In the genomic region with DNA sequence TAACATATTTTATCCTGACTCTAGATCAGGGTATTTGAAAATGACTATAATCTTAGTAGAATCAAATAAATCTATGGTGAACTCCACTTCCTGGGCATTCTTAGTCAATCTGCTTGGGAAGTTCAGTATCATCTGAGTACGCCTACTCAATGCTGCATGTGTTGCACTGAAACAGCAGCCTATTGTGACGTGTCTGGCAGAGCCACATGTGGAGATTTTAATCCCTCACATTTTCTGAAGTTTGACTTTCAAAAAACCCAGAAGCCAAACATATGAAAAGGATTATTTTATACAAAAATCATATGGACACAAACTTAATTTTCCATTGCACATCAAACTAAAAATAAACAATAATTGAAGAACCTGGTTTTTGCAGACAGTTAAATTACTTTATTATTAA, we compare ENCODE assay signal across 16 cellular contexts.
A peak's percentile ranks its signal among the peaks of the same experiment; 100 is the strongest.
DNase-seq lines count a peak whose midpoint lies in the region; ATAC-seq and TF ChIP-seq lines count a peak whose summit lies in the region.
"Had no signal": no experiment of that assay in that cellular context is flagged by ENCODE, and none has a peak within 500 bp of the region (broad histone marks: within the 10 kb centered on the region; RNA-seq: fewer than 3 reads in every experiment).

No MANE protein-coding gene starts in this region.

- H3K9ac ChIP-seq in SK-N-SH: no peak overlapping the region; the same call in 1 of the 2 replicates

- H3K4me3 ChIP-seq in SK-N-SH (ENCODE audit: low read depth in 2 of 2, low read length in 1 of 2): no peak overlapping the region
- no peak overlapping the region for H3K4me3 ChIP-seq in fibroblast of the aortic adventitia (ENCODE audit: low read depth, low read length)
- H3K4me3 ChIP-seq in osteoblast (ENCODE audit: insufficient read depth, low read length): no peak overlapping the region
- H3K4me3 ChIP-seq in H7 (ENCODE audit: insufficient read depth, low read depth, low read length): no peak overlapping the region
- H3K4me3 ChIP-seq: ascending aorta, prostate gland, SK-N-MC, thyroid gland had no signal

- peaks cover 19% of the 10 kb centered on the region for H3F3A ChIP-seq in SK-N-SH (replicated peaks; ENCODE audit: insufficient read depth)

- no peaks in the 10 kb centered on the region for H3K9me2 ChIP-seq in SK-N-SH

- TF ChIP-seq CTCF in SK-N-SH (IDR thresholded peaks at IDR 0.05) (no peak), fibroblast of the aortic adventitia (IDR thresholded peaks at IDR 0.05; ENCODE audit: insufficient read depth, low read length) (no peak), osteoblast (IDR thresholded peaks at IDR 0.05; ENCODE audit: extremely low read depth, low read depth, low read length) (no peak)

- peak overlapping the region; percentile 67 to 71 for H3K27ac ChIP-seq in SK-N-SH (ENCODE audit: low read depth in 2 of 2, low read length in 1 of 2)
- H3K27ac ChIP-seq in osteoblast (ENCODE audit: low read depth, low read length): peak overlapping the region; percentile 43
- H3K27ac ChIP-seq: ascending aorta, prostate gland, SK-N-MC, thyroid gland had no signal

- no peak overlapping the region for H2AFZ ChIP-seq in SK-N-SH (ENCODE audit: low read depth)
- H2AFZ ChIP-seq in osteoblast (ENCODE audit: low read length): no peak overlapping the region

- no peak for ATAC-seq in activated T-cell treated with anti-CD3 and anti-CD28 coated beads, Interleukin-2, amount 50 U/mL, for 4 hours
- ATAC-seq: activated CD8-positive, alpha-beta T cell treated with anti-CD3 and anti-CD28 coated beads for 36 hours had no signal

- H3K4me1 Mint-ChIP-seq in activated naive CD8-positive, alpha-beta T cell treated with anti-CD3 and anti-CD28 coated beads for 36 hours: peaks cover 4% of the 10 kb centered on the region
- no peaks in the 10 kb centered on the region for H3K4me1 Mint-ChIP-seq in activated T-cell treated with anti-CD3 and anti-CD28 coated beads, Interleukin-2, amount 50 U/mL, for 4 hours (ENCODE audit: low read depth)
- H3K4me1 Mint-ChIP-seq: CD4-positive, alpha-beta memory T cell had no signal

- no peaks in the 10 kb centered on the region for H3K27me3 ChIP-seq in SK-N-SH (ENCODE audit: insufficient read depth)
- no peaks in the 10 kb centered on the region for H3K27me3 ChIP-seq in osteoblast (ENCODE audit: insufficient read depth, low read length)
- H3K27me3 ChIP-seq in H7 (ENCODE audit: control insufficient read depth, insufficient read depth, low read length): no peaks in the 10 kb centered on the region
- H3K27me3 ChIP-seq: ascending aorta, thyroid gland had no signal

- H3K36me3 ChIP-seq in SK-N-SH (replicated peaks in 1 of 2; ENCODE audit: control insufficient read depth in 1 of 2, insufficient read depth in 2 of 2, low read length in 1 of 2): no peaks in the 10 kb centered on the region
- H3K36me3 ChIP-seq in osteoblast (ENCODE audit: insufficient read depth, low read length): no peaks in the 10 kb centered on the region
- no peaks in the 10 kb centered on the region for H3K36me3 ChIP-seq in H7 (replicated peaks; ENCODE audit: control insufficient read depth, insufficient read depth, low read length)
- H3K36me3 ChIP-seq: ascending aorta, prostate gland, thyroid gland had no signal

- POLR2A ChIA-PET in SK-N-SH (lab: Yijun Ruan, JAX): no interaction called here

- H3K4me2 ChIP-seq in SK-N-SH (no peak overlapping the region), osteoblast (ENCODE audit: insufficient read depth, low read length) (no peak overlapping the region)

- H3K4me1 ChIP-seq in SK-N-SH (ENCODE audit: control insufficient read depth in 1 of 2, insufficient read depth in 2 of 2, low read depth in 1 of 2, low read length in 1 of 2) (peaks cover 5 to 10% of the 10 kb centered on the region in 2 experiments; a peak in 3 of 4 replicates), osteoblast (ENCODE audit: insufficient read depth, low read length) (peaks cover 10% of the 10 kb centered on the region)
- H3K4me1 ChIP-seq: ascending aorta, prostate gland, thyroid gland had no signal

- no peaks in the 10 kb centered on the region for H3K9me3 ChIP-seq in SK-N-SH
- H3K9me3 ChIP-seq in osteoblast (ENCODE audit: low read depth, low read length): no peaks in the 10 kb centered on the region
- H3K9me3 ChIP-seq: ascending aorta, prostate gland, thyroid gland had no signal

- peak in 1 of 2 experiments; percentile 52; a peak in 1 of 4 replicates for TF ChIP-seq EP300 in SK-N-SH (IDR thresholded peaks at IDR 0.05; ENCODE audit: borderline replicate concordance in 1 of 2, low read depth in 1 of 2, low read length in 1 of 2)

- H4K20me1 ChIP-seq in SK-N-SH (ENCODE audit: insufficient read depth) (no peaks in the 10 kb centered on the region), osteoblast (ENCODE audit: insufficient read depth, low read length) (no peaks in the 10 kb centered on the region)

- peaks cover 42% of the 10 kb centered on the region for H3K79me2 ChIP-seq in SK-N-SH (ENCODE audit: insufficient read depth)
- peaks cover 8% of the 10 kb centered on the region for H3K79me2 ChIP-seq in osteoblast (ENCODE audit: insufficient read depth, low read length)

- H3K4me3 Mint-ChIP-seq in activated naive CD8-positive, alpha-beta T cell treated with anti-CD3 and anti-CD28 coated beads for 36 hours: no peak overlapping the region
- no peak overlapping the region for H3K4me3 Mint-ChIP-seq in activated T-cell treated with anti-CD3 and anti-CD28 coated beads, Interleukin-2, amount 50 U/mL, for 4 hours
- H3K4me3 Mint-ChIP-seq: activated CD8-positive, alpha-beta T cell treated with anti-CD3 and anti-CD28 coated beads for 36 hours; CD4-positive, alpha-beta memory T cell had no signal

- no peaks in the 10 kb centered on the region for H3K36me3 Mint-ChIP-seq in activated naive CD8-positive, alpha-beta T cell treated with anti-CD3 and anti-CD28 coated beads for 36 hours
- no peaks in the 10 kb centered on the region for H3K36me3 Mint-ChIP-seq in activated T-cell treated with anti-CD3 and anti-CD28 coated beads, Interleukin-2, amount 50 U/mL, for 4 hours (ENCODE audit: insufficient read depth)
- H3K36me3 Mint-ChIP-seq: CD4-positive, alpha-beta memory T cell had no signal

- CTCF ChIA-PET in SK-N-SH (lab: Yijun Ruan, JAX): no interaction called here

- DNase-seq in Daoy (ENCODE audit: low read depth) (peak; percentile 56), SK-N-SH (peak; percentile 57), fibroblast of the aortic adventitia (ENCODE audit: low read depth) (peak; percentile 56), osteoblast (ENCODE audit: insufficient read length, low spot score, missing footprints) (peak; percentile 81), DMS 273 treated with DMSO at 0.1 percent for 48 hours (lab: John Stamatoyannopoulos, UW) (no peak), H7 (no peak)
- DNase-seq in activated naive CD8-positive, alpha-beta T cell treated with anti-CD3 and anti-CD28 coated beads for 36 hours: no peak
- no peak for DNase-seq in activated T-cell treated with anti-CD3 and anti-CD28 coated beads, Interleukin-2, amount 50 U/mL, for 4 hours
- DNase-seq: activated CD8-positive, alpha-beta T cell treated with anti-CD3 and anti-CD28 coated beads for 36 hours; activated effector memory CD4-positive, alpha-beta T cell treated with Interleukin-2 at 50 U/mL for 16 hours; CD4-positive, alpha-beta memory T cell; NCI-H2227 treated with DMSO at 0.1 percent for 48 hours; thyroid gland had no signal

- no peak overlapping the region for H3K27ac Mint-ChIP-seq in activated naive CD8-positive, alpha-beta T cell treated with anti-CD3 and anti-CD28 coated beads for 36 hours
- H3K27ac Mint-ChIP-seq: activated CD8-positive, alpha-beta T cell treated with anti-CD3 and anti-CD28 coated beads for 36 hours; CD4-positive, alpha-beta memory T cell had no signal

- 29% methylated on average over 2 of the region's 2 CpGs for WGBS in SK-N-SH (ENCODE audit: low lambda C conversion rate)

- no peak for TF ChIP-seq RAD21 in SK-N-SH (IDR thresholded peaks at IDR 0.05; ENCODE audit: low read length)

- no peaks in the 10 kb centered on the region for H3K9me3 Mint-ChIP-seq in activated naive CD8-positive, alpha-beta T cell treated with anti-CD3 and anti-CD28 coated beads for 36 hours
- H3K9me3 Mint-ChIP-seq in activated T-cell treated with anti-CD3 and anti-CD28 coated beads, Interleukin-2, amount 50 U/mL, for 4 hours: no peaks in the 10 kb centered on the region

- H3K27me3 Mint-ChIP-seq in activated naive CD8-positive, alpha-beta T cell treated with anti-CD3 and anti-CD28 coated beads for 36 hours: no peaks in the 10 kb centered on the region
- no peaks in the 10 kb centered on the region for H3K27me3 Mint-ChIP-seq in activated T-cell treated with anti-CD3 and anti-CD28 coated beads, Interleukin-2, amount 50 U/mL, for 4 hours (ENCODE audit: low read depth)
- H3K27me3 Mint-ChIP-seq: activated CD8-positive, alpha-beta T cell treated with anti-CD3 and anti-CD28 coated beads for 36 hours; CD4-positive, alpha-beta memory T cell had no signal

TF ChIP-seq in SK-N-SH, 30 proteins besides CTCF, POLR2A, EP300 and RAD21 (continues in another document):
- TF ChIP-seq, protein P1, sequence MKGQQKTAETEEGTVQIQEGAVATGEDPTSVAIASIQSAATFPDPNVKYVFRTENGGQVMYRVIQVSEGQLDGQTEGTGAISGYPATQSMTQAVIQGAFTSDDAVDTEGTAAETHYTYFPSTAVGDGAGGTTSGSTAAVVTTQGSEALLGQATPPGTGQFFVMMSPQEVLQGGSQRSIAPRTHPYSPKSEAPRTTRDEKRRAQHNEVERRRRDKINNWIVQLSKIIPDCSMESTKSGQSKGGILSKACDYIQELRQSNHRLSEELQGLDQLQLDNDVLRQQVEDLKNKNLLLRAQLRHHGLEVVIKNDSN (IDR thresholded peaks at IDR 0.05; ENCODE audit: borderline replicate concordance, low read depth): no peak
- TF ChIP-seq TCF12 (IDR thresholded peaks at IDR 0.05) (peak; percentile 48), ELF1 (IDR thresholded peaks at IDR 0.05) (no peak), TAF1 (IDR thresholded peaks at IDR 0.05; ENCODE audit: borderline replicate concordance, low read depth, low read length) (no peak), CHD2 (IDR thresholded peaks at IDR 0.05; ENCODE audit: low read length, partially characterized antibody) (peak; percentile 13), FOSL2 (IDR thresholded peaks at IDR 0.05; ENCODE audit: borderline replicate concordance, low read depth) (no peak), TEAD4 (IDR thresholded peaks at IDR 0.05; ENCODE audit: borderline replicate concordance, insufficient read depth) (no peak), FOXJ3 (CRISPR knock-in tag; IDR thresholded peaks at IDR 0.05) (no peak), USF2 (IDR thresholded peaks at IDR 0.05; ENCODE audit: borderline replicate concordance, low read depth, low read length) (no peak), NFIC (IDR thresholded peaks at IDR 0.05; ENCODE audit: borderline replicate concordance) (no peak), SMC3 (IDR thresholded peaks at IDR 0.05; ENCODE audit: low read depth, low read length) (no peak)

Comparison
In these comparisons a context has a peak if more than half of its experiments do, and no peak if none do; other contexts are left out.
1. DNase-seq: peak in Daoy (single experiment), SK-N-SH (single experiment), fibroblast of the aortic adventitia (single experiment) and osteoblast (single experiment); none in DMS 273 treated with DMSO at 0.1 percent for 48 hours (single experiment), activated naive CD8-positive, alpha-beta T cell treated with anti-CD3 and anti-CD28 coated beads for 36 hours (single experiment), activated T-cell treated with anti-CD3 and anti-CD28 coated beads, Interleukin-2, amount 50 U/mL, for 4 hours (single experiment) and H7 (single experiment).